ENCODE assay signal across 15 cellular contexts in genomic region chr1:98322966-98323365, GRCh38.
DNase-seq lines count a peak whose midpoint lies in the region; ATAC-seq and TF ChIP-seq lines count a peak whose summit lies in the region.
"Had no signal": no experiment of that assay in that cellular context is flagged by ENCODE, and none has a peak within 500 bp of the region (broad histone marks: within the 10 kb centered on the region; RNA-seq: fewer than 3 reads in every experiment).

No MANE protein-coding gene starts in this region.

- H3K36me3 ChIP-seq in suprapubic skin = no peaks in the 10 kb centered on the region

- peaks cover 46% of the 10 kb centered on the region for H3K4me1 ChIP-seq in suprapubic skin

- WGBS in suprapubic skin = 57% methylated on average over 1 of the region's 1 CpG

- no peaks in the 10 kb centered on the region for H3K9me3 ChIP-seq in suprapubic skin

- H3K27me3 ChIP-seq in suprapubic skin = no peaks in the 10 kb centered on the region

- H3K27ac Mint-ChIP-seq in HFFc6 = peak overlapping the region; percentile 92
- H3K27ac Mint-ChIP-seq: activated CD4-positive, alpha-beta T cell treated with anti-CD3 and anti-CD28 coated beads for 36 hours; activated T-cell treated with anti-CD3 and anti-CD28 coated beads, Interleukin-2, amount 50 U/mL, for 72 hours had no signal

- H3K27me3 Mint-ChIP-seq in HFFc6 (ENCODE audit: insufficient read depth) = no peaks in the 10 kb centered on the region; the same call in 1 of the 2 replicates
- H3K27me3 Mint-ChIP-seq: activated CD4-positive, alpha-beta T cell treated with anti-CD3 and anti-CD28 coated beads for 36 hours had no signal

- H3K4me1 Mint-ChIP-seq in HFFc6 (ENCODE audit: low read depth) = peaks cover 77% of the 10 kb centered on the region

- H3K27ac ChIP-seq in suprapubic skin = peak overlapping the region; percentile 80

- DNase-seq in HFFc6 (peak; percentile 30), SW 1271 (lab: John Stamatoyannopoulos, UW) (peak; percentile 15 to 57), fibroblast of pulmonary artery (ENCODE audit: low read depth) (peak; percentile 44), suprapubic skin (ENCODE audit: low spot score in 2 of 2) (no peak), 8988T (no peak), NCI-H2081 (lab: John Stamatoyannopoulos, UW) (no peak)
- DNase-seq: activated CD4-positive, alpha-beta T cell treated with anti-CD3 and anti-CD28 coated beads for 36 hours; activated T-cell treated with anti-CD3 and anti-CD28 coated beads, Interleukin-2, amount 50 U/mL, for 72 hours; effector memory CD4-positive, alpha-beta T cell; KBM-7; left colon; NCI-H2107; substantia nigra had no signal

- TF ChIP-seq CTCF in HFFc6 (IDR thresholded peaks at IDR 0.05) (no peak), fibroblast of pulmonary artery (IDR thresholded peaks at IDR 0.05; ENCODE audit: low read length, missing control alignments) (no peak), suprapubic skin (IDR thresholded peaks at IDR 0.05) (no peak)

- ATAC-seq in HG02970 (IDR thresholded peaks at IDR 0.05; ENCODE audit: low FRiP score, unreplicated experiment) (no peak), GM19452 (IDR thresholded peaks at IDR 0.05; ENCODE audit: unreplicated experiment) (no peak)
- ATAC-seq: activated CD4-positive, alpha-beta T cell treated with anti-CD3 and anti-CD28 coated beads for 36 hours; activated T-cell treated with anti-CD3 and anti-CD28 coated beads, Interleukin-2, amount 50 U/mL, for 72 hours had no signal

- no peak for TF ChIP-seq POLR2A in suprapubic skin (IDR thresholded peaks at IDR 0.05)

- no peaks in the 10 kb centered on the region; the same call in 1 of the 2 replicates for H3K9me3 Mint-ChIP-seq in HFFc6

- peak overlapping the region; percentile 67; the same call in 1 of the 2 replicates for H3K4me3 Mint-ChIP-seq in HFFc6
- H3K4me3 Mint-ChIP-seq: activated CD4-positive, alpha-beta T cell treated with anti-CD3 and anti-CD28 coated beads for 36 hours; activated T-cell treated with anti-CD3 and anti-CD28 coated beads, Interleukin-2, amount 50 U/mL, for 72 hours had no signal

- no peak overlapping the region for H3K4me3 ChIP-seq in fibroblast of pulmonary artery (replicated peaks; ENCODE audit: low read depth, low read length)
- H3K4me3 ChIP-seq in suprapubic skin = no peak overlapping the region

- peaks cover 8% of the 10 kb centered on the region for H3K36me3 Mint-ChIP-seq in HFFc6 (ENCODE audit: low read depth)

- TF ChIP-seq EP300 in suprapubic skin (IDR thresholded peaks at IDR 0.05) = no peak

Comparison
In these comparisons a context has a peak if more than half of its experiments do, and no peak if none do; other contexts are left out.
1. DNase-seq: peak in HFFc6 (single experiment), SW 1271 (2 of 2) and fibroblast of pulmonary artery (single experiment); none in suprapubic skin (0 of 2), 8988T (single experiment) and NCI-H2081 (0 of 2).